ENCODE assay signal across 1 cellular context in genomic region chr3:10945683-10946287, GRCh38.
TF ChIP-seq lines count a peak whose summit lies in the region.

No MANE protein-coding gene starts in this region.

TF ChIP-seq in GM23338, 12 proteins besides CTCF, POLR2A, EP300 and RAD21 (continued from another document):
- TF ChIP-seq, protein P1, sequence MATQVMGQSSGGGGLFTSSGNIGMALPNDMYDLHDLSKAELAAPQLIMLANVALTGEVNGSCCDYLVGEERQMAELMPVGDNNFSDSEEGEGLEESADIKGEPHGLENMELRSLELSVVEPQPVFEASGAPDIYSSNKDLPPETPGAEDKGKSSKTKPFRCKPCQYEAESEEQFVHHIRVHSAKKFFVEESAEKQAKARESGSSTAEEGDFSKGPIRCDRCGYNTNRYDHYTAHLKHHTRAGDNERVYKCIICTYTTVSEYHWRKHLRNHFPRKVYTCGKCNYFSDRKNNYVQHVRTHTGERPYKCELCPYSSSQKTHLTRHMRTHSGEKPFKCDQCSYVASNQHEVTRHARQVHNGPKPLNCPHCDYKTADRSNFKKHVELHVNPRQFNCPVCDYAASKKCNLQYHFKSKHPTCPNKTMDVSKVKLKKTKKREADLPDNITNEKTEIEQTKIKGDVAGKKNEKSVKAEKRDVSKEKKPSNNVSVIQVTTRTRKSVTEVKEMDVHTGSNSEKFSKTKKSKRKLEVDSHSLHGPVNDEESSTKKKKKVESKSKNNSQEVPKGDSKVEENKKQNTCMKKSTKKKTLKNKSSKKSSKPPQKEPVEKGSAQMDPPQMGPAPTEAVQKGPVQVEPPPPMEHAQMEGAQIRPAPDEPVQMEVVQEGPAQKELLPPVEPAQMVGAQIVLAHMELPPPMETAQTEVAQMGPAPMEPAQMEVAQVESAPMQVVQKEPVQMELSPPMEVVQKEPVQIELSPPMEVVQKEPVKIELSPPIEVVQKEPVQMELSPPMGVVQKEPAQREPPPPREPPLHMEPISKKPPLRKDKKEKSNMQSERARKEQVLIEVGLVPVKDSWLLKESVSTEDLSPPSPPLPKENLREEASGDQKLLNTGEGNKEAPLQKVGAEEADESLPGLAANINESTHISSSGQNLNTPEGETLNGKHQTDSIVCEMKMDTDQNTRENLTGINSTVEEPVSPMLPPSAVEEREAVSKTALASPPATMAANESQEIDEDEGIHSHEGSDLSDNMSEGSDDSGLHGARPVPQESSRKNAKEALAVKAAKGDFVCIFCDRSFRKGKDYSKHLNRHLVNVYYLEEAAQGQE (IDR thresholded peaks at IDR 0.05; ENCODE audit: unreplicated experiment), result no peak
- TF ChIP-seq JUNB (IDR thresholded peaks at IDR 0.05; ENCODE audit: unreplicated experiment) (no peak), ETS1 (IDR thresholded peaks at IDR 0.05) (no peak), STAT1 (IDR thresholded peaks at IDR 0.05; ENCODE audit: unreplicated experiment) (no peak), NANOG (IDR thresholded peaks at IDR 0.05; ENCODE audit: borderline replicate concordance) (no peak), CREB1 (CRISPR knock-in tag; IDR thresholded peaks at IDR 0.05; ENCODE audit: low read depth) (no peak), EZH2 (IDR thresholded peaks at IDR 0.05; ENCODE audit: low read depth, unreplicated experiment) (no peak), POLR2AphosphoS5 (IDR thresholded peaks at IDR 0.05; ENCODE audit: low read depth) (no peak), ZNF114 (CRISPR knock-in tag; IDR thresholded peaks at IDR 0.05) (no peak)
